Comparison of ENCODE assay signal across 24 cellular contexts in genomic region chr6:9553002-9553401, GRCh38.
"Had no signal": no experiment of that assay in that cellular context is flagged by ENCODE, and none has a peak within 500 bp of the region (broad histone marks: within the 10 kb centered on the region; RNA-seq: fewer than 3 reads in every experiment).

No MANE protein-coding gene starts in this region.

- H3K4me1 ChIP-seq: pancreas, psoas muscle, right lobe of liver, sigmoid colon, stomach, thyroid gland, tibial nerve, upper lobe of right lung, uterus had no signal

- H3K27me3 ChIP-seq: neutrophil, right lobe of liver, sigmoid colon, stomach, thyroid gland, tibial nerve, upper lobe of right lung, uterus had no signal

- DNase-seq: naive thymus-derived CD8-positive, alpha-beta T cell; nephron progenitor cell; nucleus accumbens; pancreas; psoas muscle; right cardiac atrium; right lobe of liver; sigmoid colon; small intestine; stimulated activated CD4-positive, alpha-beta T cell treated with anti-CD3 and anti-CD28 coated beads, Interleukin-15, amount 100 ng/mL, for 24 hours; stimulated activated CD4-positive, alpha-beta T cell treated with anti-CD3 and anti-CD28 coated beads, Interleukin-2, amount 100 ng/mL, for 24 hours; stimulated activated CD4-positive, alpha-beta T cell treated with anti-CD3 and anti-CD28 coated beads, Interleukin-2, amount 100 ng/mL, for 48 hours; stimulated activated CD4-positive, alpha-beta T cell treated with anti-CD3 and anti-CD28 coated beads, Interleukin-4, amount 100 ng/mL, for 24 hours; stimulated activated naive B cell treated with anti-CD40 and anti-IgM and Interleukin-4, amounts not matched to agents 10 μg/mL and 1 μg/mL and 100 μg/mL, for 72 hours; stimulated activated naive CD4-positive, alpha-beta T cell treated with Interleukin-2 at 50 U/mL for 16 hours; stomach; thyroid gland; upper lobe of right lung; uterus had no signal

- FAIRE-seq: pancreas, small intestine had no signal

- H3K27ac ChIP-seq: neutrophil, pancreas, psoas muscle, right lobe of liver, sigmoid colon, stomach, thoracic aorta, thyroid gland, tibial nerve, upper lobe of right lung, uterus had no signal

- ATAC-seq: naive thymus-derived CD8-positive, alpha-beta T cell; natural killer cell treated with Interleukin-12 subunit alpha and Interleukin-12 subunit beta and Interleukin-15 and Interleukin-18, amount 100 ng/mL, for 72 hours; pancreas; psoas muscle; right cardiac atrium; right lobe of liver; stimulated activated effector memory CD8-positive, alpha-beta T cell treated with anti-CD3 and anti-CD28 coated beads, Interleukin-12 subunit alpha, Interleukin-12 subunit beta, amount 100 ng/mL, for 72 hours; stimulated activated naive B cell treated with anti-CD40 and anti-IgM and Interleukin-4, amounts not matched to agents 10 μg/mL and 1 μg/mL and 100 μg/mL, for 72 hours; upper lobe of right lung had no signal

- H3K36me3 ChIP-seq: neutrophil, pancreas, right lobe of liver, sigmoid colon, stomach, thoracic aorta, thyroid gland, tibial nerve, upper lobe of right lung, uterus had no signal

- H3K4me3 ChIP-seq: pancreas, psoas muscle, right lobe of liver, sigmoid colon, stomach, thoracic aorta, thyroid gland, tibial nerve, upper lobe of right lung, uterus had no signal

- H3K9me3 ChIP-seq: neutrophil, pancreas, psoas muscle, right lobe of liver, thoracic aorta, thyroid gland, upper lobe of right lung, uterus had no signal
